ENCODE assay signal across 8 cellular contexts in the genomic region with DNA sequence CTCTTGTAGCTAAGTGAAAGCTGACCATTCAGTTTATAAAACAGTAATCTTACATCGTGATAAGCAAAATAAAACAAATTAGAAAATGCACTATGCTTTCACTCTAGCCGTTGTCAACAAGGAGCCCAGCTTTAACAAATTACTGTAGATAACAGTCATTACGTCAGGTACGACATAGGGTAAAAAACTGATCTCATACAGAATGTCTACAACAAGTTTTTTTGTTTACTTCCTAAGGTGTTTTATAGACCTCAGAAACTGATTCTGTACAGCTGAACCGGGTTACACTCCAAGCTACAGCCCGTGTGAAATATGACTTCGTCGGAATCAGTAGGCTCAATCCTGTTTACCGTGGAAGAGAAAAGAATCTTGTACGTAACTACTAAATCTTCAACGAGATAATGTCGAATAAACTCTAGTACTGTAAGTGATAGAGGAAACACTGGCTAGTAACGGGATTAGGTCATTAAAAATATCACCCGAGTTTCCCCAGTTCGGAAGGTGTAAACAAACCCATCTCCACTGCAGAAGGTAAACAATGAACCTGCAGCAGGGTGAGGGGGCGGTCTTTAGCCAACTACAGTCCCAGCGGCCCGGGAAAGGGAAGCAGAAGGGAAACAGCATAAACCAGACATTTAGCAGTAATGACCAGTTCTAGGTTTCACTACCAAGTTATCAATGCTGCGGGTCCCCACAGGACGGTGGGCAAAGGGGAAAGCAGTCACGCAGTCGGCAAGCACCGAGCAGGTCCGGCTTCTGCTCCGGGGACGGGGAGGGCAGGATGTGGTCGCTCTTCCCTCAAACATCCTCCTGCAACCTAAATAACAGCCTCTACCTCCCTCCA. TPM values are rescaled to one million over a fixed set of nuclear protein-coding genes. Genes with fewer than 3 reads are reported as not detected.
DNase-seq lines count a peak whose midpoint lies in the region; ATAC-seq and TF ChIP-seq lines count a peak whose summit lies in the region.

No MANE protein-coding gene starts in this region.

- peak; percentile 37 for ATAC-seq in HG03045 (IDR thresholded peaks at IDR 0.05; ENCODE audit: unreplicated experiment)

- H3K27ac ChIP-seq in ACC112 (ENCODE audit: low read depth, low read length), result peak overlapping the region; percentile 90; the same call in 1 of the 2 replicates

- H3K27me3 ChIP-seq in ACC112 (ENCODE audit: insufficient read depth, low read length), result no peaks in the 10 kb centered on the region

- H3K4me3 ChIP-seq in ACC112 (ENCODE audit: low read depth, low read length), result peak overlapping the region; percentile 86

- H3K36me3 ChIP-seq in ACC112 (ENCODE audit: insufficient read depth, low read length), result peaks cover 12% of the 10 kb centered on the region

- H2AFZ ChIP-seq in ACC112 (ENCODE audit: low read length, unreplicated experiment), result no peak overlapping the region

- POLR2A ChIA-PET in activated CD4-positive, alpha-beta T cell treated with anti-CD3 and anti-CD28 coated beads, Interleukin-2, amount 10 ng/mL, durations not matched to agents 7 days and 5 days (lab: Charles Lee), result interaction anchor here (0.7 kb wide), 1 partner anchor 89 kb away, joined by 3 read pairs; no protein-coding TSS in a partner anchor

- DNase-seq in NCI-H510A treated with DMSO at 0.1 percent for 48 hours (lab: John Stamatoyannopoulos, UW), result peak; percentile 85
- DNase-seq in activated CD4-positive, alpha-beta T cell treated with anti-CD3 and anti-CD28 coated beads, Interleukin-2, amount 10 ng/mL, durations not matched to agents 7 days and 5 days, result peak; percentile 72
- DNase-seq in effector CD8-positive, alpha-beta T cell (lab: John Stamatoyannopoulos, UW), result peak; percentile 26
- DNase-seq in medulla oblongata (ENCODE audit: extremely low spot score), result peak; percentile 66
- peak; percentile 11 for DNase-seq in stimulated activated CD8-positive, alpha-beta memory T cell treated with anti-CD3 and anti-CD28 coated beads, Interleukin-12 subunit alpha, Interleukin-12 subunit beta, amount 100 ng/mL, for 24 hours (ENCODE audit: extremely low read depth)

- peaks cover under 1% of the 10 kb centered on the region for H3K27me3 Mint-ChIP-seq in activated CD4-positive, alpha-beta T cell treated with anti-CD3 and anti-CD28 coated beads, Interleukin-2, amount 10 ng/mL, durations not matched to agents 7 days and 5 days

- H3K4me3 Mint-ChIP-seq in activated CD4-positive, alpha-beta T cell treated with anti-CD3 and anti-CD28 coated beads, Interleukin-2, amount 10 ng/mL, durations not matched to agents 7 days and 5 days, result peak overlapping the region; percentile 93

- H3K4me1 ChIP-seq in ACC112 (ENCODE audit: control insufficient read depth, insufficient read depth, low read length, unreplicated experiment), result peaks cover 25% of the 10 kb centered on the region

- CTCF ChIA-PET in activated CD4-positive, alpha-beta T cell treated with anti-CD3 and anti-CD28 coated beads, Interleukin-2, amount 10 ng/mL, durations not matched to agents 7 days and 5 days (lab: Charles Lee), result interaction anchor here (0.7 kb wide), 1 partner anchor 12 kb away, joined by 3 read pairs; no protein-coding TSS in a partner anchor

- H3K4me1 Mint-ChIP-seq in activated CD4-positive, alpha-beta T cell treated with anti-CD3 and anti-CD28 coated beads, Interleukin-2, amount 10 ng/mL, durations not matched to agents 7 days and 5 days, result peaks cover 53% of the 10 kb centered on the region

- peak overlapping the region; percentile 96 for H3K27ac Mint-ChIP-seq in activated CD4-positive, alpha-beta T cell treated with anti-CD3 and anti-CD28 coated beads, Interleukin-2, amount 10 ng/mL, durations not matched to agents 7 days and 5 days

- H3K9me3 Mint-ChIP-seq in activated CD4-positive, alpha-beta T cell treated with anti-CD3 and anti-CD28 coated beads, Interleukin-2, amount 10 ng/mL, durations not matched to agents 7 days and 5 days, result peaks cover 5% of the 10 kb centered on the region

- peak; percentile 48 for TF ChIP-seq POLR2A in GM18526 (IDR thresholded peaks at IDR 0.05; ENCODE audit: extremely low read depth, insufficient read length)

- peaks cover 66% of the 10 kb centered on the region for H3K79me2 ChIP-seq in ACC112 (ENCODE audit: control insufficient read depth, insufficient read depth, low read length, unreplicated experiment)

- H3K36me3 Mint-ChIP-seq in activated CD4-positive, alpha-beta T cell treated with anti-CD3 and anti-CD28 coated beads, Interleukin-2, amount 10 ng/mL, durations not matched to agents 7 days and 5 days (ENCODE audit: low read depth), result peaks cover 30% of the 10 kb centered on the region

RNA-seq across cellular contexts. Expression of gene RICTOR, which starts 1.1 kb away (rescaled TPM):
- total RNA-seq in activated CD4-positive, alpha-beta T cell treated with anti-CD3 and anti-CD28 coated beads, Interleukin-2, amount 10 ng/mL, durations not matched to agents 7 days and 5 days, result 10 to 100 TPM; 48.1 to 48.5 TPM

Comparison
In these comparisons a context has a peak if more than half of its experiments do, and no peak if none do; other contexts are left out.
1. Peak in every context shown above with its lines: DNase-seq, ATAC-seq, H3K4me3 ChIP-seq and H3K27ac ChIP-seq.
2. DNase-seq: peak in every context shown above with its lines; median percentile 85 in NCI-H510A treated with DMSO at 0.1 percent for 48 hours; 72 in activated CD4-positive, alpha-beta T cell treated with anti-CD3 and anti-CD28 coated beads, Interleukin-2, amount 10 ng/mL, durations not matched to agents 7 days and 5 days; 66 in medulla oblongata; 26 in effector CD8-positive, alpha-beta T cell; 11 in stimulated activated CD8-positive, alpha-beta memory T cell treated with anti-CD3 and anti-CD28 coated beads, Interleukin-12 subunit alpha, Interleukin-12 subunit beta, amount 100 ng/mL, for 24 hours.